In the genomic region with DNA sequence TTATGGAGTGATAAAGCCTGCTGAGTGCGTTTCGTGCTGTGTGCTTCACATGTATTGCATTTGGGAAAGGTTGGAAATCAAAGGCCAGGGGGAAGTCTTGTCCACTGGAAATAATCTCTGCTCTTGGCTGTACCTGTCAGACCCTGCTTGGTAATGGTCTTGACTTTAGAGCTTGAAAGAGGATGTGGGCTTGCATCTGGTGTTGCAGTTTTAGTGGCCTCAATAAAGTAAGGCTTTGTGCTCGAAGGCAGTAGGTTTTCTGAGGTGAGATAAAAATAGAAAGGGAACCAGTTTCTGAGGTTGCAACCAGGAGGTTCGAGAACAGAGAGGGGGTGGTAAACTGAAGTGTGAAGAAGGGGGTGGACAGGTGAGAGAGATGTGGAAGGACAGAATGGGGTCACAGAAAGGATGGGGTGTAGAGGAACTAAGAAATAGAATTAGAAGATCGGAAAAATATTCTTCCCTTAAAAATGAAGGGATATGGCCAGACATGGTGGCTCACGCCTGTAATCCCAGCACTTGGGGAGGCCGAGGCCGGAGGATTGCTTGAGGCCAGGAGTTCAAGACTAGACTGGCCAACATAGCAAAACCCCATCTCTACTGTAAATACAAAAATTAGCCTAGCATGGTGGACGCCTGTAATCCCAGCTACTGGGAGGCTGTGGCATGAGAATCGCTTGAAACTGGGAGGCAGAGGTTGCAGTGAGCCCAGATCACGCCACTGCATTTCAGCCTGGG, we compare ENCODE assay signal across 8 cellular contexts. TPM values are rescaled to one million over a fixed set of nuclear protein-coding genes. Genes with fewer than 3 reads are reported as not detected.
A peak's percentile ranks its signal among the peaks of the same experiment; 100 is the strongest.
DNase-seq lines count a peak whose midpoint lies in the region; ATAC-seq, FAIRE-seq and TF ChIP-seq lines count a peak whose summit lies in the region.

No MANE protein-coding gene starts in this region.

- ATAC-seq in GM18517 (IDR thresholded peaks at IDR 0.05; ENCODE audit: unreplicated experiment) (peak; percentile 44), HG03469 (IDR thresholded peaks at IDR 0.05; ENCODE audit: unreplicated experiment) (peak; percentile 27), HG03520 (IDR thresholded peaks at IDR 0.05; ENCODE audit: unreplicated experiment) (no peak)
- no peak for ATAC-seq in activated CD8-positive, alpha-beta T cell treated with anti-CD3 and anti-CD28 coated beads, Interleukin-2, amount 10 ng/mL, durations not matched to agents 7 days and 5 days

- FAIRE-seq in keratinocyte (lab: Jason Lieb, UNC), result no peak

- H3K9me1 ChIP-seq in keratinocyte (ENCODE audit: control insufficient read depth, extremely low read depth, insufficient read depth, low read length), result peaks cover 2% of the 10 kb centered on the region

- intact Hi-C loops in tibial artery (cut with DNase I; ENCODE audit: low total_unique reads), result loop anchor here (5.0 kb wide), 1 partner anchor 172 kb away; no protein-coding TSS in a partner anchor

- TF ChIP-seq CTCF in AG10803 (conservative IDR thresholded peaks at IDR 0.05; ENCODE audit: low read length) (no peak), keratinocyte (optimal IDR thresholded peaks at IDR 0.05 in 1 of 3, IDR thresholded peaks at IDR 0.05 in 1 of 3, conservative IDR thresholded peaks at IDR 0.05 in 1 of 3; ENCODE audit: extremely low read depth in 1 of 3, insufficient read depth in 2 of 3, low read length in 3 of 3) (no peak), tibial artery (IDR thresholded peaks at IDR 0.05) (no peak)

- peak overlapping the region; percentile 73 for H3K27ac ChIP-seq in keratinocyte (ENCODE audit: control insufficient read depth, insufficient read depth, low read length)
- peak overlapping the region; percentile 88 to 99 for H3K27ac ChIP-seq in tibial artery

- H3K4me3 Mint-ChIP-seq in activated CD8-positive, alpha-beta T cell treated with anti-CD3 and anti-CD28 coated beads, Interleukin-2, amount 10 ng/mL, durations not matched to agents 7 days and 5 days, result peak overlapping the region; percentile 84

- H3K9me3 ChIP-seq in keratinocyte (ENCODE audit: control insufficient read depth, low read depth, low read length), result no peaks in the 10 kb centered on the region
- H3K9me3 ChIP-seq in tibial artery, result no peaks in the 10 kb centered on the region

- peaks cover 74% of the 10 kb centered on the region for H3K79me2 ChIP-seq in keratinocyte (ENCODE audit: control insufficient read depth, insufficient read depth, low read length)

- CTCF ChIA-PET in activated CD8-positive, alpha-beta T cell treated with anti-CD3 and anti-CD28 coated beads, Interleukin-2, amount 10 ng/mL, durations not matched to agents 7 days and 5 days (lab: Charles Lee), result interaction anchor here (1.0 to 1.9 kb wide), 3 partner anchors 53 to 308 kb away, joined by 3 to 6 read pairs (median 5); no protein-coding TSS in a partner anchor

- H3K4me3 ChIP-seq in AG10803 (ENCODE audit: low read length), result peak overlapping the region; percentile 98
- H3K4me3 ChIP-seq in keratinocyte (ENCODE audit: control insufficient read depth in 2 of 3, extremely low read depth in 1 of 3, insufficient read depth in 2 of 3, low read depth in 1 of 3, low read length in 3 of 3), result peak overlapping the region; percentile 69 to 93 (median 81)
- H3K4me3 ChIP-seq in tibial artery, result peak overlapping the region; percentile 91 to 98

- peaks cover 2% of the 10 kb centered on the region for H4K20me1 ChIP-seq in keratinocyte (ENCODE audit: control insufficient read depth, extremely low read depth, insufficient read depth, low read length)

- POLR2A ChIA-PET in activated CD8-positive, alpha-beta T cell treated with anti-CD3 and anti-CD28 coated beads, Interleukin-2, amount 10 ng/mL, durations not matched to agents 7 days and 5 days (lab: Charles Lee), result interaction anchor here (1.0 to 3.2 kb wide), 4 partner anchors 11 to 146 kb away, joined by 3 to 22 read pairs (median 4); no protein-coding TSS in a partner anchor

- H3K27ac Mint-ChIP-seq in activated CD8-positive, alpha-beta T cell treated with anti-CD3 and anti-CD28 coated beads, Interleukin-2, amount 10 ng/mL, durations not matched to agents 7 days and 5 days, result peak overlapping the region; percentile 94

- peaks cover 0 to 13% of the 10 kb centered on the region in 2 experiments for H3K36me3 ChIP-seq in keratinocyte (ENCODE audit: control insufficient read depth in 2 of 2, extremely low read depth in 1 of 2, insufficient read depth in 2 of 2, low read length in 2 of 2)
- H3K36me3 ChIP-seq in tibial artery, result no peaks in the 10 kb centered on the region

- no peak overlapping the region for H2AFZ ChIP-seq in keratinocyte (ENCODE audit: control insufficient read depth, low read length)

- H3K4me1 ChIP-seq in keratinocyte (ENCODE audit: control insufficient read depth, extremely low read depth, insufficient read depth, low read length) (peaks cover 24% of the 10 kb centered on the region), tibial artery (peaks cover 0 to 41% (median 37%) of the 10 kb centered on the region in 4 donors)

- no peak for DNase-seq in AG10803 (ENCODE audit: low read depth)
- peak; percentile 61 for DNase-seq in activated CD8-positive, alpha-beta T cell treated with anti-CD3 and anti-CD28 coated beads, Interleukin-2, amount 10 ng/mL, durations not matched to agents 7 days and 5 days
- no peak for DNase-seq in keratinocyte (ENCODE audit: low read depth, low spot score)
- no peak for DNase-seq in tibial artery
- no peak for DNase-seq in NCI-H1930 (lab: John Stamatoyannopoulos, UW)

- H3K27me3 Mint-ChIP-seq in activated CD8-positive, alpha-beta T cell treated with anti-CD3 and anti-CD28 coated beads, Interleukin-2, amount 10 ng/mL, durations not matched to agents 7 days and 5 days (ENCODE audit: low read depth), result no peaks in the 10 kb centered on the region

- peaks cover 48% of the 10 kb centered on the region for H3K36me3 Mint-ChIP-seq in activated CD8-positive, alpha-beta T cell treated with anti-CD3 and anti-CD28 coated beads, Interleukin-2, amount 10 ng/mL, durations not matched to agents 7 days and 5 days (ENCODE audit: low read depth)

- H3K4me1 Mint-ChIP-seq in activated CD8-positive, alpha-beta T cell treated with anti-CD3 and anti-CD28 coated beads, Interleukin-2, amount 10 ng/mL, durations not matched to agents 7 days and 5 days (ENCODE audit: low read depth), result peaks cover 49% of the 10 kb centered on the region

- H3K27me3 ChIP-seq in keratinocyte (ENCODE audit: control insufficient read depth, extremely low read depth, insufficient read depth, low read length) (no peaks in the 10 kb centered on the region), tibial artery (no peaks in the 10 kb centered on the region)

- no peaks in the 10 kb centered on the region for H3K9me3 Mint-ChIP-seq in activated CD8-positive, alpha-beta T cell treated with anti-CD3 and anti-CD28 coated beads, Interleukin-2, amount 10 ng/mL, durations not matched to agents 7 days and 5 days (ENCODE audit: insufficient read depth)

- dilution Hi-C loops in keratinocyte (cut with MboI; ENCODE audit: extremely low pct_ligation_motif_present, low sequenced_read_pairs), result no loop called here

- H3K9ac ChIP-seq in keratinocyte (ENCODE audit: control insufficient read depth, extremely low read depth, insufficient read depth, low read length), result peak overlapping the region; percentile 99

- peak overlapping the region; percentile 97 for H3K4me2 ChIP-seq in keratinocyte (ENCODE audit: control insufficient read depth, extremely low read depth, insufficient read depth, low read depth, low read length)

RNA-seq across cellular contexts. Expression of a gene that starts 1.5 kb away (rescaled TPM):
- total RNA-seq in activated CD8-positive, alpha-beta T cell treated with anti-CD3 and anti-CD28 coated beads, Interleukin-2, amount 10 ng/mL, durations not matched to agents 7 days and 5 days, result 10 to 100 TPM; 78.3 to 78.9 TPM
- polyA plus RNA-seq in keratinocyte, result 16.2 to 29.0 TPM (median 19.6 TPM) in 3 replicates
- polyA plus RNA-seq in keratinocyte (2011; ENCODE audit: low read depth), result 6.1 TPM
- 8.9 and 15.4 TPM in 2 replicates for polyA plus RNA-seq in keratinocyte (2011; cell fraction: cytosol; rRNA removed)
- polyA plus RNA-seq in keratinocyte (2011; cell fraction: nucleus; rRNA removed), result 43.0 and 45.2 TPM in 2 replicates
- polyA plus RNA-seq in keratinocyte (2012; ENCODE audit: low replicate concordance), result 8.5 and 11.2 TPM in 2 replicates
- 9.4 to 37.5 TPM (median 16.7 TPM) in 3 replicates for polyA minus RNA-seq in keratinocyte
- polyA minus RNA-seq in keratinocyte (2011; cell fraction: cytosol; rRNA and poly(A)+ RNA removed), result 7.9 TPM
- polyA minus RNA-seq in keratinocyte (2011; cell fraction: nucleus; rRNA and poly(A)+ RNA removed), result 21.9 and 48.9 TPM in 2 replicates

RNA-seq across cellular contexts. Expression of a gene that starts 1.8 kb away (rescaled TPM):
- 100 to 1,000 TPM; 175 to 189 TPM for total RNA-seq in activated CD8-positive, alpha-beta T cell treated with anti-CD3 and anti-CD28 coated beads, Interleukin-2, amount 10 ng/mL, durations not matched to agents 7 days and 5 days
- polyA plus RNA-seq in keratinocyte, result 32.0 to 97.4 TPM (median 68.4 TPM) in 3 replicates
- 241 TPM for polyA plus RNA-seq in keratinocyte (2011; ENCODE audit: low read depth)
- polyA plus RNA-seq in keratinocyte (2011; cell fraction: cytosol; rRNA removed), result 54.2 and 93.1 TPM in 2 replicates
- 103 and 117 TPM in 2 replicates for polyA plus RNA-seq in keratinocyte (2011; cell fraction: nucleus; rRNA removed)
- 86.9 and 135 TPM in 2 replicates for polyA plus RNA-seq in keratinocyte (2012; ENCODE audit: low replicate concordance)
- polyA minus RNA-seq in keratinocyte, result 39.1 to 147 TPM (median 82.5 TPM) in 3 replicates
- polyA minus RNA-seq in keratinocyte (2011; cell fraction: cytosol; rRNA and poly(A)+ RNA removed), result 38.0 TPM
- polyA minus RNA-seq in keratinocyte (2011; cell fraction: nucleus; rRNA and poly(A)+ RNA removed), result 38.4 and 63.9 TPM in 2 replicates

RNA-seq across cellular contexts. Expression of a gene that starts 51.7 kb away (rescaled TPM):
- not detected for total RNA-seq in activated CD8-positive, alpha-beta T cell treated with anti-CD3 and anti-CD28 coated beads, Interleukin-2, amount 10 ng/mL, durations not matched to agents 7 days and 5 days
- polyA plus RNA-seq in keratinocyte, result not detected in 3 replicates
- not detected for polyA plus RNA-seq in keratinocyte (2011; ENCODE audit: low read depth)
- polyA plus RNA-seq in keratinocyte (2011; cell fraction: cytosol; rRNA removed), result not detected in 2 replicates
- not detected in 2 replicates for polyA plus RNA-seq in keratinocyte (2011; cell fraction: nucleus; rRNA removed)
- 0.21 TPM in 1 of 2 replicates, not detected in the other for polyA plus RNA-seq in keratinocyte (2012; ENCODE audit: low replicate concordance)
- polyA minus RNA-seq in keratinocyte, result not detected in 3 replicates
- not detected for polyA minus RNA-seq in keratinocyte (2011; cell fraction: cytosol; rRNA and poly(A)+ RNA removed)
- polyA minus RNA-seq in keratinocyte (2011; cell fraction: nucleus; rRNA and poly(A)+ RNA removed), result not detected in 2 replicates

Comparison
In these comparisons a context has a peak if more than half of its experiments do, and no peak if none do; other contexts are left out.
1. ATAC-seq: peak in GM18517 (single experiment) and HG03469 (single experiment); none in activated CD8-positive, alpha-beta T cell treated with anti-CD3 and anti-CD28 coated beads, Interleukin-2, amount 10 ng/mL, durations not matched to agents 7 days and 5 days (single experiment) and HG03520 (single experiment).
2. Peak in every context shown above with its lines, with median percentiles within 50 percentile points of each other: H3K4me3 ChIP-seq.